In the genomic region with DNA sequence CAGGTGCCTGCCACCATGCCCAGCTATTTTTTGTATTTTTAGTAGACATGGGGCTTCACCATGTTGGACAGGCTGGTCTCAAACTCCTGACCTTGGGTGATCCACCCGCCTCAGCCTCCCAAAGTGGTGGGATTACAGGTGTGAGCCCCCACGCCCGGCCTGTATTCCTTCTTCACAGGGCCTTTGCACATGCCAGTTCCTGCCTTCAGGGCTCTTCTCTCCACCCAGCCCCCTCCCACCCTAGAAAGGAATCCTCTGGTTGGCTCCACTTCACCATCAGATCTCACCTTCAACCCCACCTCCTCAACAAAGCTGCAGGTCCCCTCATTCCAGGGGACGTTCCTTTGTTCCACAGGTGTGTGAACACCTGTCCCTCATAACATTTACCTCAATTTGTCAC, we compare ENCODE assay signal across 13 cellular contexts. TPM values are rescaled to one million over a fixed set of nuclear protein-coding genes. Genes with fewer than 3 reads are reported as not detected.
A peak's percentile ranks its signal among the peaks of the same experiment; 100 is the strongest.
DNase-seq lines count a peak whose midpoint lies in the region; ATAC-seq, FAIRE-seq and TF ChIP-seq lines count a peak whose summit lies in the region.
"Had no signal": no experiment of that assay in that cellular context is flagged by ENCODE, and none has a peak within 500 bp of the region (broad histone marks: within the 10 kb centered on the region; RNA-seq: fewer than 3 reads in every experiment).

No MANE protein-coding gene starts in this region.

- no peak overlapping the region for H4K5ac ChIP-seq in IMR-90 (ENCODE audit: low read depth, low read length)

- no peak overlapping the region for H2AK9ac ChIP-seq in IMR-90 (replicated peaks; ENCODE audit: low read depth, low read length, poor library complexity)

- H3K36me3 ChIP-seq in CD8-positive, alpha-beta T cell (ENCODE audit: insufficient read depth, low read length): peaks cover 4% of the 10 kb centered on the region
- H3K36me3 ChIP-seq in IMR-90 (ENCODE audit: control insufficient read depth, insufficient read depth, low read length) (peaks cover 20% of the 10 kb centered on the region), astrocyte (ENCODE audit: insufficient read depth, low read length) (no peaks in the 10 kb centered on the region), MM.1S (replicated peaks; ENCODE audit: insufficient read depth, low read length) (no peaks in the 10 kb centered on the region)

- peak overlapping the region; percentile 55; the same call in 1 of the 2 replicates for H3K14ac ChIP-seq in IMR-90 (replicated peaks; ENCODE audit: low read depth, low read length)

- no peak for TF ChIP-seq POLR2A in IMR-90 (IDR thresholded peaks at IDR 0.05; ENCODE audit: low read depth, low read length)

- H4K20me1 ChIP-seq in IMR-90 (ENCODE audit: insufficient read depth, low read length): peaks cover 48% of the 10 kb centered on the region
- H4K20me1 ChIP-seq in astrocyte (ENCODE audit: insufficient read depth, low read length): peaks cover 53% of the 10 kb centered on the region
- no peaks in the 10 kb centered on the region for H4K20me1 ChIP-seq in MM.1S (ENCODE audit: insufficient read depth, low read length)

- no peak for ATAC-seq in CD8-positive, alpha-beta T cell
- ATAC-seq in IMR-90 (ENCODE audit: low read depth) (no peak), HG03108 (IDR thresholded peaks at IDR 0.05; ENCODE audit: unreplicated experiment) (no peak)
- ATAC-seq: heart left ventricle had no signal

- H4K91ac ChIP-seq in IMR-90 (ENCODE audit: insufficient read depth, low read depth, low read length): no peak overlapping the region

- peaks cover 30% of the 10 kb centered on the region for H3K4me1 ChIP-seq in CD8-positive, alpha-beta T cell (ENCODE audit: insufficient read depth, low read length)
- peaks cover 11% of the 10 kb centered on the region for H3K4me1 ChIP-seq in IMR-90 (ENCODE audit: control insufficient read depth, insufficient read depth, low read length)
- H3K4me1 ChIP-seq in astrocyte (ENCODE audit: insufficient read depth, low read length): peaks cover 10% of the 10 kb centered on the region
- H3K4me1 ChIP-seq in MM.1S (ENCODE audit: low read length): peaks cover 11% of the 10 kb centered on the region

- H3K56ac ChIP-seq in IMR-90 (ENCODE audit: extremely low read depth, insufficient read depth, low read length): no peak overlapping the region

- no TSS peak for BruUV-seq in IMR-90 (replicated peaks; lab: Mats Ljungman, UMichigan)

- H3K9ac ChIP-seq in IMR-90 (ENCODE audit: low read depth, low read length) (no peak overlapping the region), astrocyte (ENCODE audit: low read length) (no peak overlapping the region), MM.1S (ENCODE audit: low read length) (no peak overlapping the region)

- no peak overlapping the region for H2BK15ac ChIP-seq in IMR-90 (ENCODE audit: low read depth, low read length)

- intact Hi-C loops in CD8-positive, alpha-beta T cell (cut with DNase I, micrococcal nuclease): loop anchor here (2.0 to 10.0 kb wide), 4 partner anchors 55 to 520 kb away; a partner anchor contains a TSS
- intact Hi-C loops in IMR-90 (cut with micrococcal nuclease): no loop called here

- H3K27me3 Mint-ChIP-seq in CD8-positive, alpha-beta T cell (ENCODE audit: low read depth): no peaks in the 10 kb centered on the region
- H3K27me3 Mint-ChIP-seq in astrocyte (ENCODE audit: low read depth, unreplicated experiment) (no peaks in the 10 kb centered on the region), nephron (ENCODE audit: low read depth) (no peaks in the 10 kb centered on the region)

- H3K36me3 Mint-ChIP-seq in CD8-positive, alpha-beta T cell: peaks cover 32% of the 10 kb centered on the region
- H3K36me3 Mint-ChIP-seq in astrocyte (ENCODE audit: low read depth, unreplicated experiment): peaks cover 6% of the 10 kb centered on the region
- H3K36me3 Mint-ChIP-seq in nephron (ENCODE audit: low read depth): peaks cover 10% of the 10 kb centered on the region

- no peak overlapping the region for H2AK5ac ChIP-seq in IMR-90 (ENCODE audit: low read depth, low read length)

- no peak overlapping the region for H3K4me3 ChIP-seq in CD8-positive, alpha-beta T cell (ENCODE audit: low read depth, low read length)
- no peak overlapping the region for H3K4me3 ChIP-seq in IMR-90 (ENCODE audit: insufficient read depth, low read depth, low read length)
- no peak overlapping the region for H3K4me3 ChIP-seq in astrocyte (ENCODE audit: insufficient read depth, low read depth, low read length)
- H3K4me3 ChIP-seq in MM.1S (ENCODE audit: low read length): no peak overlapping the region

- H3K4me3 Mint-ChIP-seq in CD8-positive, alpha-beta T cell: peak overlapping the region; percentile 98
- peak overlapping the region; percentile 93 for H3K4me3 Mint-ChIP-seq in astrocyte (ENCODE audit: unreplicated experiment)
- H3K4me3 Mint-ChIP-seq in nephron: peak overlapping the region; percentile 96 to 100 (median 99)

- CTCF ChIA-PET in CD8-positive, alpha-beta T cell (lab: Charles Lee): interaction anchor here (0.9 to 1.2 kb wide), 3 partner anchors 12 to 75 kb away, joined by 3 read pairs; no protein-coding TSS in a partner anchor
- CTCF ChIA-PET in IMR-90 (lab: Yijun Ruan, JAX): no interaction called here

- dilution Hi-C loops in IMR-90 (cut with HindIII; ENCODE audit: low sequenced_read_pairs, unreplicated experiment): no loop called here

- H3K9me2 ChIP-seq in MM.1S (replicated peaks; ENCODE audit: insufficient read depth, low read length): no peaks in the 10 kb centered on the region

- H3K79me1 ChIP-seq in IMR-90 (ENCODE audit: low read depth in 1 of 2, low read length in 2 of 2): peaks cover 8 to 63% of the 10 kb centered on the region in 2 experiments

- H2BK120ac ChIP-seq in IMR-90 (ENCODE audit: low read depth, low read length): no peak overlapping the region

- WGBS in IMR-90 (ENCODE audit: extremely low coverage in 2 of 2, insufficient read length in 1 of 2), 2 experiments: 100% methylated on average over 3 of the region's 4 CpGs; no CpG with 5 or more reads in 1 of the 2 experiments

- POLR2A ChIA-PET in CD8-positive, alpha-beta T cell (lab: Charles Lee): no interaction called here
- POLR2A ChIA-PET in IMR-90 (lab: Charles Lee; ENCODE audit: unreplicated experiment): no interaction called here

- H3K9me3 ChIP-seq in CD8-positive, alpha-beta T cell (ENCODE audit: low read length): no peaks in the 10 kb centered on the region
- no peaks in the 10 kb centered on the region for H3K9me3 ChIP-seq in IMR-90 (ENCODE audit: control insufficient read depth, insufficient read depth, low read length)
- no peaks in the 10 kb centered on the region for H3K9me3 ChIP-seq in astrocyte (ENCODE audit: insufficient read depth, low read depth, low read length)
- no peaks in the 10 kb centered on the region for H3K9me3 ChIP-seq in MM.1S (replicated peaks; ENCODE audit: insufficient read depth, low read length)
- H3K9me3 ChIP-seq: heart left ventricle, spleen had no signal

- H3K4me1 Mint-ChIP-seq in CD8-positive, alpha-beta T cell (ENCODE audit: low read depth): peaks cover 40% of the 10 kb centered on the region
- peaks cover 14% of the 10 kb centered on the region for H3K4me1 Mint-ChIP-seq in astrocyte (ENCODE audit: low read depth, unreplicated experiment)
- H3K4me1 Mint-ChIP-seq in nephron: peaks cover 51% of the 10 kb centered on the region

- no peak overlapping the region for H2BK20ac ChIP-seq in IMR-90 (ENCODE audit: low read depth, low read length)

- TF ChIP-seq RAD21 in IMR-90 (IDR thresholded peaks at IDR 0.05; ENCODE audit: low read length): no peak

- TF ChIP-seq CTCF in CD8-positive, alpha-beta T cell (IDR thresholded peaks at IDR 0.05): no peak
- TF ChIP-seq CTCF in IMR-90 (conservative IDR thresholded peaks at IDR 0.05; ENCODE audit: low read depth, low read length): no peak
- TF ChIP-seq CTCF in astrocyte (IDR thresholded peaks at IDR 0.05; ENCODE audit: insufficient read depth, low read depth, low read length): no peak
- no peak for TF ChIP-seq CTCF in nephron (IDR thresholded peaks at IDR 0.05; ENCODE audit: unreplicated experiment in 3 of 3)
- TF ChIP-seq CTCF in MM.1S (IDR thresholded peaks at IDR 0.05; ENCODE audit: low read length): no peak

- no peak overlapping the region for H3K4ac ChIP-seq in IMR-90 (ENCODE audit: low read depth, low read length)

- no peak for DNase-seq in CD8-positive, alpha-beta T cell
- no peak for DNase-seq in IMR-90
- DNase-seq in astrocyte (ENCODE audit: low read depth): no peak
- DNase-seq in NCI-H82 (lab: John Stamatoyannopoulos, UW): no peak
- no peak for DNase-seq in stimulated activated CD4-positive, alpha-beta T cell treated with anti-CD3 and anti-CD28 coated beads, Interleukin-2, amount 100 ng/mL, for 48 hours
- DNase-seq in MM.1S: no peak
- DNase-seq: heart left ventricle, midbrain, NCI-H1105 treated with DMSO at 0.1 percent for 48 hours, NCI-H748 treated with DMSO at 0.1 percent for 48 hours, spleen had no signal

- H3K18ac ChIP-seq in IMR-90 (ENCODE audit: low read depth, low read length): no peak overlapping the region

- H3K4me2 ChIP-seq in IMR-90 (ENCODE audit: low read depth, low read length) (no peak overlapping the region; the same call in 1 of the 2 replicates), astrocyte (ENCODE audit: low read length) (peak overlapping the region; percentile 83), MM.1S (ENCODE audit: low read depth, low read length) (no peak overlapping the region)

- H3K79me2 ChIP-seq in astrocyte (ENCODE audit: insufficient read depth, low read length): peaks cover 62% of the 10 kb centered on the region
- H3K79me2 ChIP-seq in MM.1S (ENCODE audit: low read length): peaks cover 43% of the 10 kb centered on the region

- peak overlapping the region; percentile 81 for H3K27ac Mint-ChIP-seq in CD8-positive, alpha-beta T cell
- no peak overlapping the region for H3K27ac Mint-ChIP-seq in astrocyte (ENCODE audit: unreplicated experiment)
- H3K27ac Mint-ChIP-seq in nephron: peak overlapping the region in 1 of 3 experiments; percentile 57

- no peak overlapping the region for H2AFZ ChIP-seq in IMR-90 (replicated peaks; ENCODE audit: low read length, poor library complexity)
- no peak overlapping the region for H2AFZ ChIP-seq in astrocyte (ENCODE audit: low read depth, low read length)
- no peak overlapping the region for H2AFZ ChIP-seq in MM.1S (ENCODE audit: low read length)

- H3K9me3 Mint-ChIP-seq in CD8-positive, alpha-beta T cell: no peaks in the 10 kb centered on the region
- H3K9me3 Mint-ChIP-seq in astrocyte (ENCODE audit: unreplicated experiment) (no peaks in the 10 kb centered on the region), nephron (no peaks in the 10 kb centered on the region)

- no peaks in the 10 kb centered on the region for H3K27me3 ChIP-seq in CD8-positive, alpha-beta T cell (ENCODE audit: insufficient read depth, low read length)
- H3K27me3 ChIP-seq in IMR-90 (ENCODE audit: control insufficient read depth, insufficient read depth, low read length) (no peaks in the 10 kb centered on the region), astrocyte (ENCODE audit: insufficient read depth, low read length) (no peaks in the 10 kb centered on the region), MM.1S (replicated peaks; ENCODE audit: insufficient read depth, low read length) (no peaks in the 10 kb centered on the region)
- H3K27me3 ChIP-seq: heart left ventricle, spleen had no signal

- in situ Hi-C loops in IMR-90 (cut with MboI; ENCODE audit: low sequenced_read_pairs): no loop called here

- H3K23ac ChIP-seq in IMR-90 (ENCODE audit: low read depth, low read length): no peak overlapping the region; the same call in 1 of the 2 replicates

- no peak for FAIRE-seq in astrocyte (lab: Jason Lieb, UNC)

- H3K9me1 ChIP-seq in IMR-90 (ENCODE audit: insufficient read depth, low read length): peaks cover 28% of the 10 kb centered on the region

- no peak overlapping the region for H3K27ac ChIP-seq in CD8-positive, alpha-beta T cell (ENCODE audit: low read depth, low read length)
- H3K27ac ChIP-seq in IMR-90 (ENCODE audit: insufficient read depth, low read length) (no peak overlapping the region), astrocyte (ENCODE audit: low read depth, low read length) (no peak overlapping the region), MM.1S (ENCODE audit: low read length) (no peak overlapping the region)

- no peak overlapping the region for H2BK5ac ChIP-seq in IMR-90 (ENCODE audit: low read depth, low read length, poor library complexity, severe bottlenecking)

- no peak overlapping the region for H4K8ac ChIP-seq in IMR-90 (ENCODE audit: low read depth in 2 of 2, low read length in 2 of 2)

- 0 out of 2 replicates have a peak, but pooled peaks cover 4% of the 10 kb centered on the region for H3F3A ChIP-seq in MM.1S (ENCODE audit: insufficient read depth, low read length)

RNA-seq across cellular contexts. Expression of a gene that starts 2.0 kb away (rescaled TPM):
- total RNA-seq in CD8-positive, alpha-beta T cell: 10 to 100 TPM; 11.2 to 11.7 TPM
- total RNA-seq in IMR-90 (2012; rRNA removed) (37.8 and 39.7 TPM in 2 replicates), astrocyte (44.5 and 50.9 TPM in 2 replicates)
- 62.1 and 67.8 TPM in 2 replicates for polyA plus RNA-seq in IMR-90 (2012; rRNA removed)
- polyA plus RNA-seq in IMR-90 (2012; cell fraction: cytosol; rRNA removed): 47.0 and 48.8 TPM in 2 replicates
- polyA plus RNA-seq in IMR-90 (2012; cell fraction: nucleus; rRNA removed; ENCODE audit: low replicate concordance): 34.7 and 48.2 TPM in 2 replicates

RNA-seq across cellular contexts. Expression of a gene that starts 18.6 kb away (rescaled TPM):
- not detected for total RNA-seq in CD8-positive, alpha-beta T cell
- total RNA-seq in IMR-90 (2012; rRNA removed): 2.5 and 2.8 TPM in 2 replicates
- 23.1 and 26.3 TPM in 2 replicates for polyA plus RNA-seq in IMR-90 (2012; rRNA removed)
- polyA plus RNA-seq in IMR-90 (2012; cell fraction: cytosol; rRNA removed): 13.8 and 28.0 TPM in 2 replicates
- 55.2 and 128 TPM in 2 replicates for polyA plus RNA-seq in IMR-90 (2012; cell fraction: nucleus; rRNA removed; ENCODE audit: low replicate concordance)
- total RNA-seq in astrocyte: 10.3 and 11.4 TPM in 2 replicates

RNA-seq across cellular contexts. Expression of a gene that starts 47.4 kb away (rescaled TPM):
- 10 to 100 TPM; 19.1 to 22.4 TPM for total RNA-seq in CD8-positive, alpha-beta T cell
- total RNA-seq in IMR-90 (2012; rRNA removed): 22.2 and 22.8 TPM in 2 replicates
- polyA plus RNA-seq in IMR-90 (2012; rRNA removed): 92.8 and 103 TPM in 2 replicates
- polyA plus RNA-seq in IMR-90 (2012; cell fraction: cytosol; rRNA removed): 118 and 174 TPM in 2 replicates
- 167 and 222 TPM in 2 replicates for polyA plus RNA-seq in IMR-90 (2012; cell fraction: nucleus; rRNA removed; ENCODE audit: low replicate concordance)
- 39.4 and 42.3 TPM in 2 replicates for total RNA-seq in astrocyte
